In genomic region chr14:31682768-31683167, GRCh38 we compare ENCODE assay signal across 30 cellular contexts.
"Had no signal": no experiment of that assay in that cellular context is flagged by ENCODE, and none has a peak within 500 bp of the region (broad histone marks: within the 10 kb centered on the region; RNA-seq: fewer than 3 reads in every experiment).

No MANE protein-coding gene starts in this region.

- H3K27ac ChIP-seq: left lung, lower lobe of right lung, pancreas, prostate gland, skin epidermis, stomach, testis, thyroid gland, transverse colon, upper lobe of left lung, vagina had no signal

- H3K4me1 ChIP-seq: left lung, lower lobe of right lung, pancreas, prostate gland, stomach, testis, thyroid gland, transverse colon, upper lobe of left lung, vagina had no signal

- H3K27ac Mint-ChIP-seq: immature natural killer cell; nephron; stimulated activated naive B cell treated with anti-CD40 and anti-IgM and Interleukin-4, amounts not matched to agents 10 μg/mL and 1 μg/mL and 100 μg/mL, for 72 hours had no signal

- H3K36me3 ChIP-seq: left lung, lower lobe of right lung, pancreas, prostate gland, thyroid gland, transverse colon, upper lobe of left lung, vagina had no signal

- H3K4me1 Mint-ChIP-seq: immature natural killer cell, nephron had no signal

- ATAC-seq: left colon; left lung; lower lobe of right lung; naive thymus-derived CD8-positive, alpha-beta T cell; pancreas; right cardiac atrium; sciatic nerve; stimulated activated naive B cell treated with anti-CD40 and anti-IgM and Interleukin-4, amounts not matched to agents 10 μg/mL and 1 μg/mL and 100 μg/mL, for 72 hours; stimulated activated naive CD8-positive, alpha-beta T cell treated with anti-CD3 and anti-CD28 coated beads, Interleukin-15, Interleukin-2, amounts not matched to agents 100 U/mL and 50 U/mL, for 24 hours had no signal

- H3K27me3 Mint-ChIP-seq: naive thymus-derived CD8-positive, alpha-beta T cell; stimulated activated naive B cell treated with anti-CD40 and anti-IgM and Interleukin-4, amounts not matched to agents 10 μg/mL and 1 μg/mL and 100 μg/mL, for 72 hours had no signal

- H3K9me3 ChIP-seq: pancreas, prostate gland, testis, thyroid gland, transverse colon, vagina had no signal

- H3K4me3 ChIP-seq: left lung, lower lobe of right lung, pancreas, prostate gland, skin epidermis, stomach, testis, thyroid gland, transverse colon, upper lobe of left lung, vagina had no signal

- H3K4me3 Mint-ChIP-seq: immature natural killer cell; naive thymus-derived CD8-positive, alpha-beta T cell; nephron; neural crest cell; stimulated activated naive B cell treated with anti-CD40 and anti-IgM and Interleukin-4, amounts not matched to agents 10 μg/mL and 1 μg/mL and 100 μg/mL, for 72 hours had no signal

- H3K27me3 ChIP-seq: left lung, pancreas, stomach, testis, thyroid gland, transverse colon, upper lobe of left lung, vagina had no signal

- DNase-seq: immature natural killer cell; kidney; left colon; left lung; lower lobe of right lung; mammary epithelial cell; mesenchymal stem cell; naive thymus-derived CD8-positive, alpha-beta T cell; nucleus accumbens; pancreas; posterior cingulate gyrus; retina; right cardiac atrium; stimulated activated CD4-positive, alpha-beta T cell treated with anti-CD3 and anti-CD28 coated beads, Interleukin-12 subunit alpha, Interleukin-12 subunit beta, amount 100 ng/mL, for 4 hours; stimulated activated CD4-positive, alpha-beta T cell treated with anti-CD3 and anti-CD28 coated beads, Interleukin-15, amount 100 ng/mL, for 24 hours; stimulated activated CD4-positive, alpha-beta T cell treated with anti-CD3 and anti-CD28 coated beads, Interleukin-2, amount 100 ng/mL, for 24 hours; stimulated activated CD4-positive, alpha-beta T cell treated with anti-CD3 and anti-CD28 coated beads, Interleukin-4, amount 100 ng/mL, for 1 hour; stimulated activated naive B cell treated with anti-CD40 and anti-IgM and Interleukin-4, amounts not matched to agents 10 μg/mL and 1 μg/mL and 100 μg/mL, for 72 hours; stimulated activated naive CD8-positive, alpha-beta T cell treated with anti-CD3 and anti-CD28 coated beads, Interleukin-15, Interleukin-2, amounts not matched to agents 100 U/mL and 50 U/mL, for 24 hours; stomach; testis; thyroid gland; transverse colon had no signal
